Comparison of ENCODE assay signal across 13 cellular contexts in genomic region chr20:23114018-23114417, GRCh38. TPM values are rescaled to one million over a fixed set of nuclear protein-coding genes. Genes with fewer than 3 reads are reported as not detected.
DNase-seq lines count a peak whose midpoint lies in the region; ATAC-seq and TF ChIP-seq lines count a peak whose summit lies in the region.
"Had no signal": no experiment of that assay in that cellular context is flagged by ENCODE, and none has a peak within 500 bp of the region (broad histone marks: within the 10 kb centered on the region; RNA-seq: fewer than 3 reads in every experiment).

No MANE protein-coding gene starts in this region.

- POLR2A ChIA-PET in WTC11 (lab: Charles Lee): no interaction called here

- H3K27ac Mint-ChIP-seq in neural progenitor cell (peak overlapping the region; percentile 39), WTC11 (no peak overlapping the region), endodermal cell (no peak overlapping the region)

- H3K36me3 Mint-ChIP-seq in neural progenitor cell (no peaks in the 10 kb centered on the region), WTC11 (no peaks in the 10 kb centered on the region), endodermal cell (ENCODE audit: low read depth) (no peaks in the 10 kb centered on the region)

- H3K4me1 Mint-ChIP-seq in neural progenitor cell (peaks cover 13% of the 10 kb centered on the region), WTC11 (no peaks in the 10 kb centered on the region), endodermal cell (peaks cover 10% of the 10 kb centered on the region)

- TF ChIP-seq CTCF in NB4 (IDR thresholded peaks at IDR 0.05; ENCODE audit: low read depth, low read length) (no peak), esophagus squamous epithelium (IDR thresholded peaks at IDR 0.05) (no peak), neural progenitor cell (IDR thresholded peaks at IDR 0.05) (no peak), WTC11 (IDR thresholded peaks at IDR 0.05) (no peak), endodermal cell (conservative IDR thresholded peaks at IDR 0.05) (no peak)

- H3K27ac ChIP-seq in BLaER1 (0 out of 2 replicates have a peak overlapping the region, but pooled peaks have one; percentile 32), esophagus squamous epithelium (peak overlapping the region in 3 of 4 donors; percentile 24 to 83 (median 65)), neural progenitor cell (no peak overlapping the region), endodermal cell (ENCODE audit: low read depth, low read length) (no peak overlapping the region)
- H3K27ac ChIP-seq: SK-N-MC, WERI-Rb-1 had no signal

- H4K20me1 ChIP-seq in BLaER1 (no peaks in the 10 kb centered on the region), neural progenitor cell (ENCODE audit: low read depth) (no peaks in the 10 kb centered on the region)

- H3K79me2 ChIP-seq in neural progenitor cell (ENCODE audit: low read depth): no peaks in the 10 kb centered on the region

- TF ChIP-seq POLR2A in NB4 (IDR thresholded peaks at IDR 0.05; ENCODE audit: extremely low read depth, insufficient read length) (no peak), esophagus squamous epithelium (IDR thresholded peaks at IDR 0.05) (no peak)

- no peaks in the 10 kb centered on the region for H3K27me3 ChIP-seq in BLaER1
- H3K27me3 ChIP-seq in esophagus squamous epithelium: no peaks in the 10 kb centered on the region
- H3K27me3 ChIP-seq in neural progenitor cell: no peaks in the 10 kb centered on the region
- H3K27me3 ChIP-seq in HAP-1 (ENCODE audit: low read depth): no peaks in the 10 kb centered on the region
- no peaks in the 10 kb centered on the region for H3K27me3 ChIP-seq in endodermal cell (ENCODE audit: control insufficient read depth, insufficient read depth, low read length, poor library complexity, severe bottlenecking)
- H3K27me3 ChIP-seq: body of pancreas had no signal

- ATAC-seq in WTC11: no peak
- ATAC-seq: body of pancreas had no signal

- H3K36me3 ChIP-seq in BLaER1 (no peaks in the 10 kb centered on the region), esophagus squamous epithelium (no peaks in the 10 kb centered on the region), neural progenitor cell (no peaks in the 10 kb centered on the region), HAP-1 (replicated peaks) (no peaks in the 10 kb centered on the region), endodermal cell (ENCODE audit: control insufficient read depth, insufficient read depth, low read length) (no peaks in the 10 kb centered on the region)
- H3K36me3 ChIP-seq: WERI-Rb-1 had no signal

- no peaks in the 10 kb centered on the region for H3K27me3 Mint-ChIP-seq in neural progenitor cell (ENCODE audit: insufficient read depth, low read depth)
- H3K27me3 Mint-ChIP-seq in WTC11 (ENCODE audit: low read depth): no peaks in the 10 kb centered on the region; the same call in 1 of the 2 replicates
- H3K27me3 Mint-ChIP-seq in endodermal cell (ENCODE audit: insufficient read depth): peaks cover 3% of the 10 kb centered on the region

- H3K4me3 ChIP-seq in BLaER1: no peak overlapping the region
- H3K4me3 ChIP-seq in NB4 (ENCODE audit: low read depth, low read length): no peak overlapping the region
- H3K4me3 ChIP-seq in esophagus squamous epithelium: no peak overlapping the region
- no peak overlapping the region for H3K4me3 ChIP-seq in neural progenitor cell
- no peak overlapping the region for H3K4me3 ChIP-seq in HAP-1
- no peak overlapping the region for H3K4me3 ChIP-seq in endodermal cell (ENCODE audit: low read length)
- H3K4me3 ChIP-seq: body of pancreas, SK-N-MC had no signal

- no peaks in the 10 kb centered on the region for H3K9me3 ChIP-seq in BLaER1
- H3K9me3 ChIP-seq in esophagus squamous epithelium: no peaks in the 10 kb centered on the region
- H3K9me3 ChIP-seq in neural progenitor cell (ENCODE audit: low read depth): no peaks in the 10 kb centered on the region
- H3K9me3 ChIP-seq in HAP-1: no peaks in the 10 kb centered on the region
- no peaks in the 10 kb centered on the region for H3K9me3 ChIP-seq in endodermal cell (ENCODE audit: control insufficient read depth, low read length)
- H3K9me3 ChIP-seq: body of pancreas had no signal

- peak; percentile 83 for DNase-seq in NB4 (ENCODE audit: low read depth)
- DNase-seq in esophagus squamous epithelium (lab: John Stamatoyannopoulos, UW): no peak
- no peak for DNase-seq in neural progenitor cell (ENCODE audit: low spot score)
- no peak for DNase-seq in COLO829 (ENCODE audit: low spot score)
- no peak for DNase-seq in WTC11 (ENCODE audit: low spot score)
- DNase-seq in HAP-1 (ENCODE audit: low spot score in 2 of 2): no peak
- DNase-seq in endodermal cell: no peak
- DNase-seq: activated naive CD4-positive, alpha-beta T cell treated with Interleukin-2 at 50 U/mL for 16 hours; stimulated activated CD4-positive, alpha-beta T cell treated with anti-CD3 and anti-CD28 coated beads, Interleukin-4, amount 100 ng/mL, for 24 hours; WERI-Rb-1 had no signal

- no peak overlapping the region for H2AFZ ChIP-seq in neural progenitor cell (replicated peaks)

- intact Hi-C loops in esophagus squamous epithelium (cut with DNase I): no loop called here

- no peak overlapping the region for H3K4me3 Mint-ChIP-seq in neural progenitor cell
- no peak overlapping the region for H3K4me3 Mint-ChIP-seq in WTC11
- no peak overlapping the region for H3K4me3 Mint-ChIP-seq in endodermal cell

- H3K4me2 ChIP-seq in BLaER1 (peak overlapping the region; percentile 68), neural progenitor cell (no peak overlapping the region)

- H3K4me1 ChIP-seq in BLaER1 (peaks cover 76% of the 10 kb centered on the region), esophagus squamous epithelium (peaks cover 20 to 56% (median 36%) of the 10 kb centered on the region in 3 donors), neural progenitor cell (no peaks in the 10 kb centered on the region), HAP-1 (no peaks in the 10 kb centered on the region), endodermal cell (ENCODE audit: control insufficient read depth, insufficient read depth, low read length) (no peaks in the 10 kb centered on the region)
- H3K4me1 ChIP-seq: body of pancreas had no signal

- H3F3A ChIP-seq in neural progenitor cell (ENCODE audit: low read depth): no peaks in the 10 kb centered on the region

- CTCF ChIA-PET in WTC11 (lab: Charles Lee): no interaction called here

- in situ Hi-C loops in HAP-1 (cut with MboI; ENCODE audit: low sequenced_read_pairs): loop anchor here (25.0 kb wide), 1 partner anchor 102 kb away; no protein-coding TSS in a partner anchor

- H3K9me3 Mint-ChIP-seq in neural progenitor cell: no peaks in the 10 kb centered on the region
- H3K9me3 Mint-ChIP-seq in WTC11: no peaks in the 10 kb centered on the region
- H3K9me3 Mint-ChIP-seq in endodermal cell: no peaks in the 10 kb centered on the region

- WGBS in esophagus squamous epithelium, 2 donors: 68 to 71% methylated on average over 2 of the region's 2 CpGs
- WGBS in endodermal cell (ENCODE audit: insufficient coverage in 1 of 2, insufficient read length in 1 of 2), 2 experiments: 86% methylated on average over 2 of the region's 2 CpGs; no CpG with 5 or more reads in 1 of the 2 experiments

- peak overlapping the region; percentile 18; the same call in 1 of the 2 replicates for H3K9ac ChIP-seq in BLaER1
- no peak overlapping the region for H3K9ac ChIP-seq in neural progenitor cell
- H3K9ac ChIP-seq in endodermal cell (ENCODE audit: extremely low read depth, low read length, poor library complexity, severe bottlenecking): no peak overlapping the region

TF ChIP-seq in WTC11, 78 proteins besides CTCF, POLR2A, EP300 and RAD21 (continues in another document):
- TF ChIP-seq TCF7 (CRISPR knock-in tag; IDR thresholded peaks at IDR 0.05; ENCODE audit: low read depth): no peak
- no peak for TF ChIP-seq IRF1 (CRISPR knock-in tag; IDR thresholded peaks at IDR 0.05)
- no peak for TF ChIP-seq EMX1 (CRISPR knock-in tag; IDR thresholded peaks at IDR 0.05)
- no peak for TF ChIP-seq TEAD1 (CRISPR knock-in tag; IDR thresholded peaks at IDR 0.05)
- TF ChIP-seq FOXP1 (CRISPR knock-in tag; IDR thresholded peaks at IDR 0.05; ENCODE audit: borderline replicate concordance): no peak
- no peak for TF ChIP-seq TEAD4 (CRISPR knock-in tag; IDR thresholded peaks at IDR 0.05)
- TF ChIP-seq E2F1 (CRISPR knock-in tag; IDR thresholded peaks at IDR 0.05): no peak
- no peak for TF ChIP-seq ATF3 (CRISPR knock-in tag; conservative IDR thresholded peaks at IDR 0.05)
- no peak for TF ChIP-seq CDX4 (CRISPR knock-in tag; IDR thresholded peaks at IDR 0.05; ENCODE audit: borderline replicate concordance)

RNA-seq across cellular contexts. Expression of gene CD93, which starts 27.9 kb away (rescaled TPM):
- total RNA-seq in esophagus squamous epithelium: 10 to 100 TPM in 2 of 4 donors, 1 to 10 TPM in 2; 4.5 to 22.9 (median 14.6) TPM
- not detected in 2 replicates for total RNA-seq in neural progenitor cell (ENCODE audit: low replicate concordance)
- 0.05 to 0.21 TPM (median 0.09 TPM) in 3 replicates for total RNA-seq in WTC11 (2021)
- total RNA-seq in endodermal cell: under 1 TPM in 1 of 2 donors, not detected in 1; 0.04 TPM
- 0.07 TPM for polyA plus RNA-seq in endodermal cell (2013, experiment 1 of 2)
- polyA plus RNA-seq in endodermal cell (2013, experiment 2 of 2): 0.04 TPM

Comparison
In these comparisons a context has a peak if more than half of its experiments do, and no peak if none do; other contexts are left out.
1. H3K27ac ChIP-seq: peak in BLaER1 (single experiment) and esophagus squamous epithelium (3 of 4); none in neural progenitor cell (single experiment) and endodermal cell (single experiment).